Comparison of ENCODE assay signal across 8 cellular contexts in genomic region chr5:138331449-138332368, GRCh38. TPM values are rescaled to one million over a fixed set of nuclear protein-coding genes. Genes with fewer than 3 reads are reported as not detected.
DNase-seq lines count a peak whose midpoint lies in the region; ATAC-seq and TF ChIP-seq lines count a peak whose summit lies in the region.

Gene CDC25C (minus strand): TSS chr5:138331804. CDS start chr5:138331180, 624 bp downstream.

- TF ChIP-seq CTCF in GM10266 (IDR thresholded peaks at IDR 0.05; ENCODE audit: control insufficient read depth, insufficient read depth, low read depth, missing control alignments) (no peak), omental fat pad (IDR thresholded peaks at IDR 0.05) (no peak), thoracic aorta (IDR thresholded peaks at IDR 0.05) (no peak)

- no peaks in the 10 kb centered on the region for H3K36me3 ChIP-seq in thoracic aorta

- peaks cover 4 to 10% of the 10 kb centered on the region in 2 donors for H3K36me3 Mint-ChIP-seq in activated naive CD4-positive, alpha-beta T cell treated with anti-CD3 and anti-CD28 coated beads, Interleukin-2, amount 50 U/mL, for 72 hours

- no peak within 1 kb of the TSS for H3K27ac ChIP-seq in thoracic aorta

- DNase-seq in GM10266 (ENCODE audit: extremely low spot score) (peak; percentile 94), NCI-H1092 treated with DMSO at 0.1 percent for 48 hours (lab: John Stamatoyannopoulos, UW) (peak; percentile 96), glomerular visceral epithelial cell (ENCODE audit: extremely low spot score) (peak; percentile 100), omental fat pad (ENCODE audit: low spot score) (peak; percentile 85), thoracic aorta (ENCODE audit: low spot score) (peak; percentile 99)
- DNase-seq in activated naive CD4-positive, alpha-beta T cell treated with anti-CD3 and anti-CD28 coated beads, Interleukin-2, amount 50 U/mL, for 72 hours (ENCODE audit: low spot score in 2 of 2) = peak; percentile 95 to 98

- peaks cover 6 to 14% of the 10 kb centered on the region in 2 donors for H3K4me1 ChIP-seq in thoracic aorta (ENCODE audit: control insufficient read depth in 1 of 2, low read depth in 2 of 2)

- peak; percentile 99 for ATAC-seq in HG02623 (IDR thresholded peaks at IDR 0.05; ENCODE audit: unreplicated experiment)
- peak; percentile 100 for ATAC-seq in SK-N-SH treated with all-trans-retinoic acid at 6 μM for 48 hours
- ATAC-seq in activated naive CD4-positive, alpha-beta T cell treated with anti-CD3 and anti-CD28 coated beads, Interleukin-2, amount 50 U/mL, for 72 hours = peak; percentile 97 to 99
- ATAC-seq in omental fat pad (ENCODE audit: low FRiP score) = peak; percentile 100
- peak; percentile 97 for ATAC-seq in thoracic aorta (ENCODE audit: insufficient number of reproducible peaks, low FRiP score, low read depth)

- H3K9me3 ChIP-seq in thoracic aorta = no peaks in the 10 kb centered on the region

- peak within 1 kb of the TSS; percentile 78 for H3K4me3 ChIP-seq in thoracic aorta

- H3K27ac Mint-ChIP-seq in activated naive CD4-positive, alpha-beta T cell treated with anti-CD3 and anti-CD28 coated beads, Interleukin-2, amount 50 U/mL, for 72 hours = peak within 1 kb of the TSS; percentile 94 to 99

- no peaks in the 10 kb centered on the region for H3K27me3 ChIP-seq in thoracic aorta (replicated peaks; ENCODE audit: insufficient read depth)

- H3K9me3 Mint-ChIP-seq in activated naive CD4-positive, alpha-beta T cell treated with anti-CD3 and anti-CD28 coated beads, Interleukin-2, amount 50 U/mL, for 72 hours = no peaks in the 10 kb centered on the region

TF ChIP-seq in SK-N-SH treated with all-trans-retinoic acid at 6 μM for 48 hours, 23 proteins besides CTCF, POLR2A, EP300 and RAD21:
- TF ChIP-seq ZNF70 (CRISPR knock-in tag; IDR thresholded peaks at IDR 0.05) (no peak), PATZ1 (CRISPR knock-in tag; IDR thresholded peaks at IDR 0.05; ENCODE audit: borderline replicate concordance) (no peak), POU6F1 (CRISPR knock-in tag; IDR thresholded peaks at IDR 0.05; ENCODE audit: borderline replicate concordance, low read depth) (no peak), CREB5 (CRISPR knock-in tag; IDR thresholded peaks at IDR 0.05; ENCODE audit: low read depth) (no peak), SNAI2 (CRISPR knock-in tag; IDR thresholded peaks at IDR 0.05) (no peak), RARB (CRISPR knock-in tag; IDR thresholded peaks at IDR 0.05) (no peak), CSDC2 (CRISPR knock-in tag; IDR thresholded peaks at IDR 0.05) (no peak), OSR1 (CRISPR knock-in tag; IDR thresholded peaks at IDR 0.05) (no peak), TCF4 (CRISPR knock-in tag; IDR thresholded peaks at IDR 0.05; ENCODE audit: borderline replicate concordance) (no peak), CSRNP3 (CRISPR knock-in tag; IDR thresholded peaks at IDR 0.05) (no peak), TSHZ2 (CRISPR knock-in tag; IDR thresholded peaks at IDR 0.05) (no peak), ISL1 (CRISPR knock-in tag; IDR thresholded peaks at IDR 0.05) (no peak), ZC3H10 (CRISPR knock-in tag; IDR thresholded peaks at IDR 0.05) (no peak)

RNA-seq across cellular contexts. Expression of gene CDC25C, which starts in this region (rescaled TPM):
- 10 to 100 TPM; 19.1 to 30.5 TPM for total RNA-seq in activated naive CD4-positive, alpha-beta T cell treated with anti-CD3 and anti-CD28 coated beads, Interleukin-2, amount 50 U/mL, for 72 hours
- total RNA-seq in omental fat pad = under 1 TPM in 2 of 4 donors, not detected in 2; 0.56 to 0.72 TPM
- not detected for total RNA-seq in thoracic aorta

Comparison
In these comparisons a context has a peak if more than half of its experiments do, and no peak if none do; other contexts are left out.
1. RNA of gene CDC25C (total RNA-seq): 19.1 to 30.5 TPM in activated naive CD4-positive, alpha-beta T cell treated with anti-CD3 and anti-CD28 coated beads, Interleukin-2, amount 50 U/mL, for 72 hours; 0.56 to 0.72 TPM in omental fat pad and not detected in thoracic aorta; every median in the first group is over 10 times any median in the second.
2. Peak in DNase-seq and ATAC-seq in omental fat pad; RNA of the gene not detected or under 1 TPM.
3. Peak in DNase-seq, ATAC-seq and H3K4me3 ChIP-seq in thoracic aorta; RNA of the gene not detected or under 1 TPM.
4. Peak in every context shown above with its lines, with median percentiles within 50 percentile points of each other: DNase-seq and ATAC-seq.